In genomic region chr16:54075446-54075845, GRCh38 we compare ENCODE assay signal across 20 cellular contexts.
"Had no signal": no experiment of that assay in that cellular context is flagged by ENCODE, and none has a peak within 500 bp of the region (broad histone marks: within the 10 kb centered on the region; RNA-seq: fewer than 3 reads in every experiment).

No MANE protein-coding gene starts in this region.

- H3K27ac ChIP-seq: hepatocyte, left ventricle myocardium inferior, ovary, right atrium auricular region, spleen, suprapubic skin, thoracic aorta, tibial artery, upper lobe of right lung had no signal

- H3K27me3 ChIP-seq: hepatocyte, ovary, right atrium auricular region, spleen, suprapubic skin, tibial artery, upper lobe of right lung had no signal

- H3K9me3 ChIP-seq: left ventricle myocardium inferior, ovary, right atrium auricular region, spleen, suprapubic skin, thoracic aorta, tibial artery, upper lobe of right lung had no signal

- H3K4me3 ChIP-seq: hepatocyte, left ventricle myocardium inferior, lung, ovary, right atrium auricular region, spleen, suprapubic skin, thoracic aorta, tibial artery, upper lobe of right lung had no signal

- H3K36me3 ChIP-seq: left ventricle myocardium inferior, ovary, right atrium auricular region, suprapubic skin, thoracic aorta, tibial artery, upper lobe of right lung had no signal

- ATAC-seq: naive thymus-derived CD4-positive, alpha-beta T cell; natural killer cell treated with Interleukin-12 subunit alpha and Interleukin-12 subunit beta and Interleukin-15 and Interleukin-18, amount 100 ng/mL, for 72 hours; sciatic nerve; stimulated activated effector memory CD8-positive, alpha-beta T cell treated with anti-CD3 and anti-CD28 coated beads, Interleukin-12 subunit alpha, Interleukin-12 subunit beta, amount 100 ng/mL, for 72 hours; upper lobe of right lung had no signal

- DNase-seq: islet precursor cell; left ventricle myocardium inferior; mesendoderm; naive thymus-derived CD4-positive, alpha-beta T cell; ovary; small intestine; spleen; stimulated activated CD4-positive, alpha-beta T cell treated with anti-CD3 and anti-CD28 coated beads, Interleukin-4, amount 100 ng/mL, for 24 hours; stimulated activated naive CD4-positive, alpha-beta T cell; tibial artery; trophoblast cell; upper lobe of right lung had no signal

- H3K4me1 ChIP-seq: left ventricle myocardium inferior, right atrium auricular region, spleen, suprapubic skin, tibial artery, upper lobe of right lung had no signal
